In the genomic region with DNA sequence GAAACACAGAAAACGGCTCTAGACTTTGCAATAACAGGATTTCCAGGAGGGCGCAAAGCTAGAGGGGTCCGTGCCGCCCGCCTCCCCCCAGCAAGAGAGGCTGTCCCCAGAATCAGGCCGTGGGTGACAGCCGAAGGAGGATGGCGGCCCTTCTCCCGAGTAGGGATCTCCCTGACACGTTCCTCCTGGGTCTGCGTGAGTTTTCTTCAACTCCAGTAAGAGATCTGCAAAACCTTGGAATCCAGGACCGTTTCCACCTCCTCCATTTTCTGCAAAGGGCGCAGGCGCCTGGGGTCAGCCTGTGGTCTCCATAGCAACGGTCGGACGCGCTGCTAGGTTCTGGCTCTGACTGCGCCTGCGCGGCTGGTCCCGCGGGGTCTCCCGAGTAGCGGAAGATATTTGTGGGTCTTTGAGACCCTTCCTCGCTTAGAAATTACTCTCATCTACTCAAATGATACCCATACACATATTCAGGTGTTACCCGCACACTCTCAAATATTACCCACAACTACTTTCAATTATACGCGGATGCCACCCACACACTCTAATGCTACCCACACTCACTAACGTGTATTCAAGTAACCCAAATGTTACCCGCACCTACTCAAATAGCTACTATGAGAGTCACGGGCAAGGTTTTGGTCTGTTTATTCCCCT, we compare ENCODE assay signal across 8 cellular contexts. TPM values are rescaled to one million over a fixed set of nuclear protein-coding genes. Genes with fewer than 3 reads are reported as not detected.
DNase-seq lines count a peak whose midpoint lies in the region; ATAC-seq and TF ChIP-seq lines count a peak whose summit lies in the region.

No MANE protein-coding gene starts in this region.

- intact Hi-C loops in aorta (cut with DNase I): no loop called here

- H3K27me3 ChIP-seq in gastroesophageal sphincter (peaks cover 30% of the 10 kb centered on the region), neural cell (ENCODE audit: insufficient read depth, low read depth, low read length) (no peaks in the 10 kb centered on the region), aorta (ENCODE audit: control insufficient read depth in 1 of 2, insufficient read depth in 2 of 2, low read length in 1 of 2) (no peaks in the 10 kb centered on the region)

- no peak overlapping the region for H2AFZ ChIP-seq in neural cell (ENCODE audit: low read depth, low read length)

- H3K27me3 Mint-ChIP-seq in activated T-helper 17 cell treated with anti-CD3 and anti-CD28 coated beads, Interleukin-2, amount 50 U/mL, for 72 hours: peaks cover 64% of the 10 kb centered on the region

- H3K79me2 ChIP-seq in neural cell (replicated peaks; ENCODE audit: insufficient read depth, low read length): peaks cover 25% of the 10 kb centered on the region

- H3K9me3 Mint-ChIP-seq in activated T-helper 17 cell treated with anti-CD3 and anti-CD28 coated beads, Interleukin-2, amount 50 U/mL, for 72 hours: no peaks in the 10 kb centered on the region

- H3K9ac ChIP-seq in neural cell (ENCODE audit: low read length): peak overlapping the region; percentile 83

- H3F3A ChIP-seq in neural cell (ENCODE audit: insufficient read depth, low read length, poor library complexity, severe bottlenecking): no peaks in the 10 kb centered on the region

- 2 to 3% methylated on average over 9 to 21 of the region's 32 CpGs for WGBS in gastroesophageal sphincter (ENCODE audit: low coverage in 1 of 2), 2 donors
- 0 to 1% methylated on average over 32 of the region's 32 CpGs for WGBS in aorta, 2 donors

- no peak overlapping the region for H3K27ac Mint-ChIP-seq in activated T-helper 17 cell treated with anti-CD3 and anti-CD28 coated beads, Interleukin-2, amount 50 U/mL, for 72 hours

- TF ChIP-seq RAD21 in neural cell (conservative IDR thresholded peaks at IDR 0.05): peak; percentile 27

- H3K4me3 ChIP-seq in gastroesophageal sphincter: peak overlapping the region; percentile 39 to 59
- peak overlapping the region; percentile 79 for H3K4me3 ChIP-seq in neural cell (ENCODE audit: low read length)
- peak overlapping the region in 1 of 2 donors; percentile 56 for H3K4me3 ChIP-seq in aorta (ENCODE audit: low read length in 2 of 2)

- H4K20me1 ChIP-seq in neural cell (ENCODE audit: insufficient read depth): no peaks in the 10 kb centered on the region

- H3K9me2 ChIP-seq in neural cell (ENCODE audit: insufficient read depth, low read length): no peaks in the 10 kb centered on the region

- no peak for TF ChIP-seq CTCF in gastroesophageal sphincter (IDR thresholded peaks at IDR 0.05)
- TF ChIP-seq CTCF in neural cell (IDR thresholded peaks at IDR 0.05; ENCODE audit: poor library complexity, severe bottlenecking): no peak

- peak overlapping the region in 2 of 4 donors; percentile 64 to 71 for H3K27ac ChIP-seq in gastroesophageal sphincter
- peak overlapping the region; percentile 71 for H3K27ac ChIP-seq in neural cell (ENCODE audit: low read length)
- no peak overlapping the region for H3K27ac ChIP-seq in aorta (ENCODE audit: low read depth in 1 of 2, low read length in 2 of 2)

- H3K36me3 Mint-ChIP-seq in activated T-helper 17 cell treated with anti-CD3 and anti-CD28 coated beads, Interleukin-2, amount 50 U/mL, for 72 hours (ENCODE audit: low read depth): no peaks in the 10 kb centered on the region

- peak overlapping the region; percentile 52 for H3K4me3 Mint-ChIP-seq in activated T-helper 17 cell treated with anti-CD3 and anti-CD28 coated beads, Interleukin-2, amount 50 U/mL, for 72 hours

- H3K4me1 ChIP-seq in gastroesophageal sphincter (peaks cover 0 to 29% (median 3%) of the 10 kb centered on the region in 3 donors), aorta (ENCODE audit: control insufficient read depth in 1 of 2, insufficient read depth in 2 of 2, low read length in 2 of 2) (no peaks in the 10 kb centered on the region)

- peak; percentile 78 for ATAC-seq in activated T-helper 17 cell treated with anti-CD3 and anti-CD28 coated beads, Interleukin-2, amount 50 U/mL, for 72 hours (replicated peaks)
- ATAC-seq in gastroesophageal sphincter: peak; percentile 57
- ATAC-seq in aorta (ENCODE audit: low FRiP score): peak; percentile 85
- no peak for ATAC-seq in GM19395 (IDR thresholded peaks at IDR 0.05; ENCODE audit: unreplicated experiment)

- DNase-seq in EH (ENCODE audit: low read depth): peak; percentile 83
- DNase-seq in NCI-H187 treated with DMSO at 0.1 percent for 48 hours (lab: John Stamatoyannopoulos, UW): peak; percentile 70
- peak; percentile 90 to 93 for DNase-seq in aorta
- DNase-seq in MV-4-11 (lab: John Stamatoyannopoulos, UW): no peak

- TF ChIP-seq POLR2A in gastroesophageal sphincter (IDR thresholded peaks at IDR 0.05): no peak

- H3K4me2 ChIP-seq in neural cell (ENCODE audit: low read length): peak overlapping the region; percentile 96

- H3K9me3 ChIP-seq in gastroesophageal sphincter (no peaks in the 10 kb centered on the region), neural cell (ENCODE audit: low read length) (no peaks in the 10 kb centered on the region), aorta (ENCODE audit: control insufficient read depth, low read length) (no peaks in the 10 kb centered on the region)

- H3K36me3 ChIP-seq in gastroesophageal sphincter (no peaks in the 10 kb centered on the region), neural cell (ENCODE audit: insufficient read depth, low read length) (no peaks in the 10 kb centered on the region), aorta (ENCODE audit: control insufficient read depth in 1 of 2, insufficient read depth in 2 of 2, low read length in 1 of 2) (no peaks in the 10 kb centered on the region)

- TF ChIP-seq EP300 in gastroesophageal sphincter (IDR thresholded peaks at IDR 0.05): no peak
- no peak for TF ChIP-seq EP300 in neural cell (conservative IDR thresholded peaks at IDR 0.05; ENCODE audit: poor library complexity, severe bottlenecking)

- peaks cover 18% of the 10 kb centered on the region for H3K4me1 Mint-ChIP-seq in activated T-helper 17 cell treated with anti-CD3 and anti-CD28 coated beads, Interleukin-2, amount 50 U/mL, for 72 hours

TF ChIP-seq in neural cell, 6 proteins besides CTCF, POLR2A, EP300 and RAD21:
- TF ChIP-seq POLR2AphosphoS5 (IDR thresholded peaks at IDR 0.05) (peak; percentile 50), TAF1 (IDR thresholded peaks at IDR 0.05; ENCODE audit: low read depth) (no peak), MXI1 (conservative IDR thresholded peaks at IDR 0.05; ENCODE audit: poor library complexity, severe bottlenecking) (peak; percentile 74)
- TF ChIP-seq, protein P1, sequence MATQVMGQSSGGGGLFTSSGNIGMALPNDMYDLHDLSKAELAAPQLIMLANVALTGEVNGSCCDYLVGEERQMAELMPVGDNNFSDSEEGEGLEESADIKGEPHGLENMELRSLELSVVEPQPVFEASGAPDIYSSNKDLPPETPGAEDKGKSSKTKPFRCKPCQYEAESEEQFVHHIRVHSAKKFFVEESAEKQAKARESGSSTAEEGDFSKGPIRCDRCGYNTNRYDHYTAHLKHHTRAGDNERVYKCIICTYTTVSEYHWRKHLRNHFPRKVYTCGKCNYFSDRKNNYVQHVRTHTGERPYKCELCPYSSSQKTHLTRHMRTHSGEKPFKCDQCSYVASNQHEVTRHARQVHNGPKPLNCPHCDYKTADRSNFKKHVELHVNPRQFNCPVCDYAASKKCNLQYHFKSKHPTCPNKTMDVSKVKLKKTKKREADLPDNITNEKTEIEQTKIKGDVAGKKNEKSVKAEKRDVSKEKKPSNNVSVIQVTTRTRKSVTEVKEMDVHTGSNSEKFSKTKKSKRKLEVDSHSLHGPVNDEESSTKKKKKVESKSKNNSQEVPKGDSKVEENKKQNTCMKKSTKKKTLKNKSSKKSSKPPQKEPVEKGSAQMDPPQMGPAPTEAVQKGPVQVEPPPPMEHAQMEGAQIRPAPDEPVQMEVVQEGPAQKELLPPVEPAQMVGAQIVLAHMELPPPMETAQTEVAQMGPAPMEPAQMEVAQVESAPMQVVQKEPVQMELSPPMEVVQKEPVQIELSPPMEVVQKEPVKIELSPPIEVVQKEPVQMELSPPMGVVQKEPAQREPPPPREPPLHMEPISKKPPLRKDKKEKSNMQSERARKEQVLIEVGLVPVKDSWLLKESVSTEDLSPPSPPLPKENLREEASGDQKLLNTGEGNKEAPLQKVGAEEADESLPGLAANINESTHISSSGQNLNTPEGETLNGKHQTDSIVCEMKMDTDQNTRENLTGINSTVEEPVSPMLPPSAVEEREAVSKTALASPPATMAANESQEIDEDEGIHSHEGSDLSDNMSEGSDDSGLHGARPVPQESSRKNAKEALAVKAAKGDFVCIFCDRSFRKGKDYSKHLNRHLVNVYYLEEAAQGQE (IDR thresholded peaks at IDR 0.05; ENCODE audit: borderline replicate concordance): peak; percentile 20

RNA-seq across cellular contexts. Expression of a gene that starts 2.1 kb away (rescaled TPM):
- not detected for total RNA-seq in activated T-helper 17 cell treated with anti-CD3 and anti-CD28 coated beads, Interleukin-2, amount 50 U/mL, for 72 hours
- total RNA-seq in gastroesophageal sphincter: under 1 TPM in 3 of 4 donors, not detected in 1; 0.12 to 0.39 (median 0.27) TPM
- polyA plus RNA-seq in neural cell: 16.1 and 17.2 TPM in 2 replicates
- polyA minus RNA-seq in neural cell: 27.9 and 29.0 TPM in 2 replicates
- 1 to 10 TPM; 3.1 to 4.3 TPM for total RNA-seq in aorta
- polyA plus RNA-seq in aorta: 1 to 10 TPM; 1.2 to 1.6 TPM

RNA-seq across cellular contexts. Expression of a gene that starts 13.3 kb away (rescaled TPM):
- not detected for total RNA-seq in activated T-helper 17 cell treated with anti-CD3 and anti-CD28 coated beads, Interleukin-2, amount 50 U/mL, for 72 hours
- 10 to 100 TPM in 1 of 4 donors, 1 to 10 TPM in 3; 4.3 to 10.1 (median 7.6) TPM for total RNA-seq in gastroesophageal sphincter
- 0.84 and 2.4 TPM in 2 replicates for polyA plus RNA-seq in neural cell
- 1.7 and 2.2 TPM in 2 replicates for polyA minus RNA-seq in neural cell
- 10 to 100 TPM; 18.8 to 25.7 TPM for total RNA-seq in aorta
- polyA plus RNA-seq in aorta: 10 to 100 TPM in 1 of 2 donors, 1 to 10 TPM in 1; 9.6 to 11.0 TPM

RNA-seq across cellular contexts. Expression of a gene that starts 44.7 kb away (rescaled TPM):
- not detected for total RNA-seq in activated T-helper 17 cell treated with anti-CD3 and anti-CD28 coated beads, Interleukin-2, amount 50 U/mL, for 72 hours
- total RNA-seq in gastroesophageal sphincter: 1 to 10 TPM; 1.6 to 5.4 (median 4.0) TPM
- 234 and 238 TPM in 2 replicates for polyA plus RNA-seq in neural cell
- 182 and 186 TPM in 2 replicates for polyA minus RNA-seq in neural cell
- 10 to 100 TPM in 1 of 2 donors, 1 to 10 TPM in 1; 6.8 to 12.4 TPM for total RNA-seq in aorta
- 1 to 10 TPM; 3.3 to 6.8 TPM for polyA plus RNA-seq in aorta

Comparison
In these comparisons a context has a peak if more than half of its experiments do, and no peak if none do; other contexts are left out.
1. RNA of a gene that starts 13.3 kb away (total RNA-seq): 18.8 to 25.7 TPM in aorta and 4.3 to 10.1 TPM in gastroesophageal sphincter; not detected in activated T-helper 17 cell treated with anti-CD3 and anti-CD28 coated beads, Interleukin-2, amount 50 U/mL, for 72 hours; every median in the first group is over 4 times any median in the second.